Comparison of ENCODE assay signal across 1 cellular context in the genomic region with DNA sequence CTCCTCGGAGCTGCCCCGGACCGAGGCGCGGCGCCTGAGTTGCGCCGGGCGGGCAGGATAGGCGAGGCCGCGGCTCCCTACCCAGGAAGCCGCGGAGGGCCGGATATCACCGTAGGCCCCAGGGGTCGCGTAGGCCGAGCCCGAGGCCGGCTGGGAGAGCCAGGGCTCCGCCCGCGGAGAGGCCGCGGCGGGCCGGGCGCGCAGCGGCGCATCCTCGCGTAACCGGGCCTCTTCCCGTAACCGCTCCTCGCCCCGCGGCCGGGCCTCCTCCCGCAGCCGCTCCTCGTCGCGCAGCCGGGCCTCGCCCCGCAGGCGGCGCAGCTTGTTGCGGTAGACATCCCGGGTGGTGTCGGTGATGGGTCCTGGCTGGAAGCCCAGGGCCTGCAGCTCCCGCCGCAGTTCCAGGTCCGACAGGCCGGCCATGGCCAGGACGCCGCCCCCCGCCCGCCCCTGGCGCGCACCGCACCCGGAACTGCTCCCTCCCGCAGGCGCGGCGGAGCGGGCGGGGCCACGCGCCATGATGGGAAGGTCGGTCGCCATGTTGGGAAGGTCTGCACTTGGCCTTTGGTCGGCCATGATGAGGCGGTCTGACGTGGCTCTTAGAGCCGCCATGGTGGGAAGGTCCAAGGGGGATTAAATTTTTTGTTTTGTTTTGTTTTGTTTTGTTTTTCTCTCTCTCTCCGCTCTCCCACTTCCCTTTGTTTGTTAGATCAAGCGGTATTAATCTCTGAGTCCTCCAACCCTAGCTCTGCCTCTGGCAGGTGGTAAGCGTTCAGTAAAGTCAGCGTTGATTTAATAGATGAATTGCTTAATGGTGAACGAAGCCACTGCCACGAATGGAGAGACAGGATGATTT.
TF ChIP-seq lines count a peak whose summit lies in the region.

A gene (minus strand): TSS at position 437 of the 856 bp plus-strand sequence. CDS start 14 bp downstream, at position 423.

TF ChIP-seq in HepG2, 621 proteins besides CTCF, POLR2A, EP300 and RAD21 (continued from another document and continues in another):
- TF ChIP-seq, protein P1, sequence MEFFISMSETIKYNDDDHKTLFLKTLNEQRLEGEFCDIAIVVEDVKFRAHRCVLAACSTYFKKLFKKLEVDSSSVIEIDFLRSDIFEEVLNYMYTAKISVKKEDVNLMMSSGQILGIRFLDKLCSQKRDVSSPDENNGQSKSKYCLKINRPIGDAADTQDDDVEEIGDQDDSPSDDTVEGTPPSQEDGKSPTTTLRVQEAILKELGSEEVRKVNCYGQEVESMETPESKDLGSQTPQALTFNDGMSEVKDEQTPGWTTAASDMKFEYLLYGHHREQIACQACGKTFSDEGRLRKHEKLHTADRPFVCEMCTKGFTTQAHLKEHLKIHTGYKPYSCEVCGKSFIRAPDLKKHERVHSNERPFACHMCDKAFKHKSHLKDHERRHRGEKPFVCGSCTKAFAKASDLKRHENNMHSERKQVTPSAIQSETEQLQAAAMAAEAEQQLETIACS (CRISPR knock-in tag; IDR thresholded peaks at IDR 0.05) = peak; percentile 75
- TF ChIP-seq ZNF746 (CRISPR knock-in tag; IDR thresholded peaks at IDR 0.05) (peak; percentile 80; the same call in 1 of the 2 replicates), ZNF263 (CRISPR knock-in tag; IDR thresholded peaks at IDR 0.05) (no peak; the same call in 1 of the 2 replicates), TCF12 (IDR thresholded peaks at IDR 0.05) (no peak), TCF12 (CRISPR knock-in tag; IDR thresholded peaks at IDR 0.05) (peak; percentile 88; the same call in 1 of the 2 replicates), ZNF496 (CRISPR knock-in tag; IDR thresholded peaks at IDR 0.05; ENCODE audit: insufficient replicate concordance) (no peak), ZNF143 (CRISPR knock-in tag; IDR thresholded peaks at IDR 0.05) (peak; percentile 62; the same call in 1 of the 2 replicates), ZNF7 (CRISPR knock-in tag; IDR thresholded peaks at IDR 0.05) (no peak), ZNF251 (CRISPR knock-in tag; IDR thresholded peaks at IDR 0.05) (no peak), CHD2 (IDR thresholded peaks at IDR 0.05; ENCODE audit: low read depth, low read length) (peak; percentile 8; the same call in 1 of the 2 replicates), HNRNPLL (IDR thresholded peaks at IDR 0.05; ENCODE audit: low read depth, low read length, poor library complexity, severe bottlenecking) (peak; percentile 89), FOXA3 (CRISPR knock-in tag; IDR thresholded peaks at IDR 0.05) (peak; percentile 76), ZNF333 (CRISPR knock-in tag; IDR thresholded peaks at IDR 0.05; ENCODE audit: borderline replicate concordance) (peak; percentile 61; the same call in 1 of the 2 replicates), ZNF17 (CRISPR knock-in tag; IDR thresholded peaks at IDR 0.05) (no peak), ZNF672 (CRISPR knock-in tag; IDR thresholded peaks at IDR 0.05) (0 out of 2 replicates have a peak, but pooled peaks have one; percentile 64), GPN1 (CRISPR knock-in tag; IDR thresholded peaks at IDR 0.05; ENCODE audit: borderline replicate concordance) (no peak; the same call in 1 of the 2 replicates), SALL1 (CRISPR knock-in tag; IDR thresholded peaks at IDR 0.05) (peak; percentile 92), MTA1 (CRISPR knock-in tag; IDR thresholded peaks at IDR 0.05; ENCODE audit: borderline replicate concordance) (peak; percentile 95; the same call in 1 of the 2 replicates), ZFP36 (IDR thresholded peaks at IDR 0.05; ENCODE audit: borderline replicate concordance, low read depth, low read length, partially characterized antibody) (no peak), ZNF343 (CRISPR knock-in tag; IDR thresholded peaks at IDR 0.05) (peak; percentile 67; the same call in 1 of the 2 replicates), NFKB2 (CRISPR knock-in tag; IDR thresholded peaks at IDR 0.05; ENCODE audit: borderline replicate concordance) (0 out of 2 replicates have a peak, but pooled peaks have one; percentile 56), ZKSCAN8 (CRISPR knock-in tag; IDR thresholded peaks at IDR 0.05; ENCODE audit: borderline replicate concordance) (no peak; the same call in 1 of the 2 replicates), ZNF44 (CRISPR knock-in tag; IDR thresholded peaks at IDR 0.05) (no peak; the same call in 1 of the 2 replicates), SOX6 (IDR thresholded peaks at IDR 0.05) (no peak), SOX6 (CRISPR knock-in tag; IDR thresholded peaks at IDR 0.05) (peak; percentile 45; the same call in 1 of the 2 replicates), RELA (CRISPR knock-in tag; IDR thresholded peaks at IDR 0.05) (no peak), RFXANK (CRISPR knock-in tag; IDR thresholded peaks at IDR 0.05) (0 out of 2 replicates have a peak, but pooled peaks have one; percentile 77), REL (CRISPR knock-in tag; conservative IDR thresholded peaks at IDR 0.05) (0 out of 2 replicates have a peak, but pooled peaks have one; percentile 53), IRF2 (CRISPR knock-in tag; IDR thresholded peaks at IDR 0.05) (peak; percentile 95; the same call in 1 of the 2 replicates), ZNF331 (CRISPR knock-in tag; IDR thresholded peaks at IDR 0.05) (peak; percentile 92), REXO4 (CRISPR knock-in tag; IDR thresholded peaks at IDR 0.05; ENCODE audit: borderline replicate concordance) (no peak; the same call in 1 of the 2 replicates), ZBTB38 (CRISPR knock-in tag; IDR thresholded peaks at IDR 0.05) (peak; percentile 84; the same call in 1 of the 2 replicates), ZNF33B (CRISPR knock-in tag; IDR thresholded peaks at IDR 0.05) (peak; percentile 75; the same call in 1 of the 2 replicates), PPARG (CRISPR knock-in tag; conservative IDR thresholded peaks at IDR 0.05) (peak; percentile 61; the same call in 1 of the 2 replicates), RNF2 (conservative IDR thresholded peaks at IDR 0.05; ENCODE audit: low read depth) (peak; percentile 59), ZNF883 (CRISPR knock-in tag; IDR thresholded peaks at IDR 0.05; ENCODE audit: not compliant biosample characterization) (peak; percentile 72), ZNF891 (CRISPR knock-in tag; IDR thresholded peaks at IDR 0.05) (peak; percentile 67; the same call in 1 of the 2 replicates), KLF13 (CRISPR knock-in tag; IDR thresholded peaks at IDR 0.05) (peak; percentile 69; the same call in 1 of the 2 replicates), TSC22D2 (CRISPR knock-in tag; IDR thresholded peaks at IDR 0.05; ENCODE audit: borderline replicate concordance) (peak; percentile 79; the same call in 1 of the 2 replicates), KLF9 (CRISPR knock-in tag; IDR thresholded peaks at IDR 0.05; ENCODE audit: low read depth) (0 out of 2 replicates have a peak, but pooled peaks have one; percentile 83), FOXP1 (IDR thresholded peaks at IDR 0.05) (no peak), FOXP1 (CRISPR knock-in tag; IDR thresholded peaks at IDR 0.05) (0 out of 2 replicates have a peak, but pooled peaks have one; percentile 7), SIN3A (IDR thresholded peaks at IDR 0.05; ENCODE audit: borderline replicate concordance, low read depth, low read length) (peak; percentile 52; the same call in 1 of the 2 replicates), NONO (IDR thresholded peaks at IDR 0.05) (no peak), NONO (CRISPR knock-in tag; conservative IDR thresholded peaks at IDR 0.05) (peak; percentile 98), XRCC5 (optimal IDR thresholded peaks at IDR 0.05; ENCODE audit: low read length) (peak; percentile 97)
- TF ChIP-seq, protein P2, sequence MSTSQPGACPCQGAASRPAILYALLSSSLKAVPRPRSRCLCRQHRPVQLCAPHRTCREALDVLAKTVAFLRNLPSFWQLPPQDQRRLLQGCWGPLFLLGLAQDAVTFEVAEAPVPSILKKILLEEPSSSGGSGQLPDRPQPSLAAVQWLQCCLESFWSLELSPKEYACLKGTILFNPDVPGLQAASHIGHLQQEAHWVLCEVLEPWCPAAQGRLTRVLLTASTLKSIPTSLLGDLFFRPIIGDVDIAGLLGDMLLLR (CRISPR knock-in tag; IDR thresholded peaks at IDR 0.05) = peak; percentile 84
- TF ChIP-seq, protein P3, sequence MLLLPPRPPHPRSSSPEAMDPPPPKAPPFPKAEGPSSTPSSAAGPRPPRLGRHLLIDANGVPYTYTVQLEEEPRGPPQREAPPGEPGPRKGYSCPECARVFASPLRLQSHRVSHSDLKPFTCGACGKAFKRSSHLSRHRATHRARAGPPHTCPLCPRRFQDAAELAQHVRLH (CRISPR knock-in tag; IDR thresholded peaks at IDR 0.05; ENCODE audit: borderline replicate concordance, low read depth) = peak; percentile 88; the same call in 1 of the 2 replicates
- TF ChIP-seq, protein P4, sequence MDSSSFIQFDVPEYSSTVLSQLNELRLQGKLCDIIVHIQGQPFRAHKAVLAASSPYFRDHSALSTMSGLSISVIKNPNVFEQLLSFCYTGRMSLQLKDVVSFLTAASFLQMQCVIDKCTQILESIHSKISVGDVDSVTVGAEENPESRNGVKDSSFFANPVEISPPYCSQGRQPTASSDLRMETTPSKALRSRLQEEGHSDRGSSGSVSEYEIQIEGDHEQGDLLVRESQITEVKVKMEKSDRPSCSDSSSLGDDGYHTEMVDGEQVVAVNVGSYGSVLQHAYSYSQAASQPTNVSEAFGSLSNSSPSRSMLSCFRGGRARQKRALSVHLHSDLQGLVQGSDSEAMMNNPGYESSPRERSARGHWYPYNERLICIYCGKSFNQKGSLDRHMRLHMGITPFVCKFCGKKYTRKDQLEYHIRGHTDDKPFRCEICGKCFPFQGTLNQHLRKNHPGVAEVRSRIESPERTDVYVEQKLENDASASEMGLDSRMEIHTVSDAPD (CRISPR knock-in tag; IDR thresholded peaks at IDR 0.05) = no peak
- TF ChIP-seq, protein P5, sequence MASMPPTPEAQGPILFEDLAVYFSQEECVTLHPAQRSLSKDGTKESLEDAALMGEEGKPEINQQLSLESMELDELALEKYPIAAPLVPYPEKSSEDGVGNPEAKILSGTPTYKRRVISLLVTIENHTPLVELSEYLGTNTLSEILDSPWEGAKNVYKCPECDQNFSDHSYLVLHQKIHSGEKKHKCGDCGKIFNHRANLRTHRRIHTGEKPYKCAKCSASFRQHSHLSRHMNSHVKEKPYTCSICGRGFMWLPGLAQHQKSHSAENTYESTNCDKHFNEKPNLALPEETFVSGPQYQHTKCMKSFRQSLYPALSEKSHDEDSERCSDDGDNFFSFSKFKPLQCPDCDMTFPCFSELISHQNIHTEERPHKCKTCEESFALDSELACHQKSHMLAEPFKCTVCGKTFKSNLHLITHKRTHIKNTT (CRISPR knock-in tag; IDR thresholded peaks at IDR 0.05) = no peak
- TF ChIP-seq, protein P6, sequence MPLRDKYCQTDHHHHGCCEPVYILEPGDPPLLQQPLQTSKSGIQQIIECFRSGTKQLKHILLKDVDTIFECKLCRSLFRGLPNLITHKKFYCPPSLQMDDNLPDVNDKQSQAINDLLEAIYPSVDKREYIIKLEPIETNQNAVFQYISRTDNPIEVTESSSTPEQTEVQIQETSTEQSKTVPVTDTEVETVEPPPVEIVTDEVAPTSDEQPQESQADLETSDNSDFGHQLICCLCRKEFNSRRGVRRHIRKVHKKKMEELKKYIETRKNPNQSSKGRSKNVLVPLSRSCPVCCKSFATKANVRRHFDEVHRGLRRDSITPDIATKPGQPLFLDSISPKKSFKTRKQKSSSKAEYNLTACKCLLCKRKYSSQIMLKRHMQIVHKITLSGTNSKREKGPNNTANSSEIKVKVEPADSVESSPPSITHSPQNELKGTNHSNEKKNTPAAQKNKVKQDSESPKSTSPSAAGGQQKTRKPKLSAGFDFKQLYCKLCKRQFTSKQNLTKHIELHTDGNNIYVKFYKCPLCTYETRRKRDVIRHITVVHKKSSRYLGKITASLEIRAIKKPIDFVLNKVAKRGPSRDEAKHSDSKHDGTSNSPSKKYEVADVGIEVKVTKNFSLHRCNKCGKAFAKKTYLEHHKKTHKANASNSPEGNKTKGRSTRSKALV (CRISPR knock-in tag; IDR thresholded peaks at IDR 0.05) = no peak
- TF ChIP-seq, protein P7, sequence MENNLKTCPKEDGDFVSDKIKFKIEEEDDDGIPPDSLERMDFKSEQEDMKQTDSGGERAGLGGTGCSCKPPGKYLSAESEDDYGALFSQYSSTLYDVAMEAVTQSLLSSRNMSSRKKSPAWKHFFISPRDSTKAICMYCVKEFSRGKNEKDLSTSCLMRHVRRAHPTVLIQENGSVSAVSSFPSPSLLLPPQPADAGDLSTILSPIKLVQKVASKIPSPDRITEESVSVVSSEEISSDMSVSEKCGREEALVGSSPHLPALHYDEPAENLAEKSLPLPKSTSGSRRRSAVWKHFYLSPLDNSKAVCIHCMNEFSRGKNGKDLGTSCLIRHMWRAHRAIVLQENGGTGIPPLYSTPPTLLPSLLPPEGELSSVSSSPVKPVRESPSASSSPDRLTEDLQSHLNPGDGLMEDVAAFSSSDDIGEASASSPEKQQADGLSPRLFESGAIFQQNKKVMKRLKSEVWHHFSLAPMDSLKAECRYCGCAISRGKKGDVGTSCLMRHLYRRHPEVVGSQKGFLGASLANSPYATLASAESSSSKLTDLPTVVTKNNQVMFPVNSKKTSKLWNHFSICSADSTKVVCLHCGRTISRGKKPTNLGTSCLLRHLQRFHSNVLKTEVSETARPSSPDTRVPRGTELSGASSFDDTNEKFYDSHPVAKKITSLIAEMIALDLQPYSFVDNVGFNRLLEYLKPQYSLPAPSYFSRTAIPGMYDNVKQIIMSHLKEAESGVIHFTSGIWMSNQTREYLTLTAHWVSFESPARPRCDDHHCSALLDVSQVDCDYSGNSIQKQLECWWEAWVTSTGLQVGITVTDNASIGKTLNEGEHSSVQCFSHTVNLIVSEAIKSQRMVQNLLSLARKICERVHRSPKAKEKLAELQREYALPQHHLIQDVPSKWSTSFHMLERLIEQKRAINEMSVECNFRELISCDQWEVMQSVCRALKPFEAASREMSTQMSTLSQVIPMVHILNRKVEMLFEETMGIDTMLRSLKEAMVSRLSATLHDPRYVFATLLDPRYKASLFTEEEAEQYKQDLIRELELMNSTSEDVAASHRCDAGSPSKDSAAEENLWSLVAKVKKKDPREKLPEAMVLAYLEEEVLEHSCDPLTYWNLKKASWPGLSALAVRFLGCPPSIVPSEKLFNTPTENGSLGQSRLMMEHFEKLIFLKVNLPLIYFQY (CRISPR knock-in tag; IDR thresholded peaks at IDR 0.05; ENCODE audit: borderline replicate concordance) = peak; percentile 80; the same call in 1 of the 2 replicates
- TF ChIP-seq, protein P8, sequence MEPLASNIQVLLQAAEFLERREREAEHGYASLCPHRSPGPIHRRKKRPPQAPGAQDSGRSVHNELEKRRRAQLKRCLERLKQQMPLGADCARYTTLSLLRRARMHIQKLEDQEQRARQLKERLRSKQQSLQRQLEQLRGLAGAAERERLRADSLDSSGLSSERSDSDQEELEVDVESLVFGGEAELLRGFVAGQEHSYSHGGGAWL (CRISPR knock-in tag; IDR thresholded peaks at IDR 0.05) = peak; percentile 36
- TF ChIP-seq, protein P9, sequence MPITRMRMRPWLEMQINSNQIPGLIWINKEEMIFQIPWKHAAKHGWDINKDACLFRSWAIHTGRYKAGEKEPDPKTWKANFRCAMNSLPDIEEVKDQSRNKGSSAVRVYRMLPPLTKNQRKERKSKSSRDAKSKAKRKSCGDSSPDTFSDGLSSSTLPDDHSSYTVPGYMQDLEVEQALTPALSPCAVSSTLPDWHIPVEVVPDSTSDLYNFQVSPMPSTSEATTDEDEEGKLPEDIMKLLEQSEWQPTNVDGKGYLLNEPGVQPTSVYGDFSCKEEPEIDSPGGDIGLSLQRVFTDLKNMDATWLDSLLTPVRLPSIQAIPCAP (CRISPR knock-in tag; IDR thresholded peaks at IDR 0.05; ENCODE audit: low read depth) = no peak; the same call in none of the 2 replicates
